In the genomic region with DNA sequence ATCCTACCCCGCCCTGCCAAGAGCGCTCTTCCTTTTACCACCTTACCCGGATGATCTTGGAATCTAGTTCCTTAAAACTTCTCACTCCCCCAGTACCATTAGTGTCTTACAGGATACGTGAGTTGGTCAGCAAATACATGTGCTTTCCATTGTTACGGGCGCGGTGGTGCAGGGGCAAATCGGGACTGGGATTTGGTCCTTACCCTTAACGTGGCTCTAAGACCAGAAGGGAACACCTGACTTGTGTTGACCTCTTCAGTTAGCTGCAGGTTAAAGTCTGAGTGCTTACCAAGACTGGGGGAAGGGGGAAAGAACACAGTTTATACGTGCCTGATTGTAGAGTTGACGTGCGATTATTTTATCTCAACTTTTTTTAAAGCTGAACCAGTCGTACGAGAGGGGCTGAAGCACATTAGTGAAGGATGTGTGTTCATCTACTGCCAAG, we compare ENCODE assay signal across 8 cellular contexts. TPM values are rescaled to one million over a fixed set of nuclear protein-coding genes. Genes with fewer than 3 reads are reported as not detected.
DNase-seq lines count a peak whose midpoint lies in the region; ATAC-seq, FAIRE-seq and TF ChIP-seq lines count a peak whose summit lies in the region.

No MANE protein-coding gene starts in this region.

- ATAC-seq in activated naive CD4-positive, alpha-beta T cell treated with anti-CD3 and anti-CD28 coated beads, Interleukin-2, amount 50 U/mL, for 72 hours = peak in 1 of 2 donors; percentile 1

- H3K9me3 Mint-ChIP-seq in activated naive CD4-positive, alpha-beta T cell treated with anti-CD3 and anti-CD28 coated beads, Interleukin-2, amount 50 U/mL, for 72 hours = no peaks in the 10 kb centered on the region

- H3K4me3 ChIP-seq in BLaER1 treated with 17β-estradiol and CSF1 and Interleukin-3, amounts not matched to agents 10 nM and 100 nM = peak overlapping the region; percentile 72 to 97 (median 92)
- H3K4me3 ChIP-seq in kidney (ENCODE audit: low read length in 2 of 2) (peak overlapping the region; percentile 74 to 98), testis (peak overlapping the region; percentile 73 to 95)

- no peak for TF ChIP-seq POLR2A in testis (IDR thresholded peaks at IDR 0.05)

- WGBS in testis, 2 donors = 2% methylated on average over 14 of the region's 14 CpGs

- peak overlapping the region; percentile 85 to 99 (median 96) for H3K4me2 ChIP-seq in BLaER1 treated with 17β-estradiol and CSF1 and Interleukin-3, amounts not matched to agents 10 nM and 100 nM

- peaks cover 8 to 10% of the 10 kb centered on the region in 2 donors for H3K36me3 Mint-ChIP-seq in activated naive CD4-positive, alpha-beta T cell treated with anti-CD3 and anti-CD28 coated beads, Interleukin-2, amount 50 U/mL, for 72 hours

- TF ChIP-seq CTCF in kidney (IDR thresholded peaks at IDR 0.05; ENCODE audit: borderline replicate concordance, extremely low read depth, insufficient read depth) = no peak
- no peak for TF ChIP-seq CTCF in testis (IDR thresholded peaks at IDR 0.05)

- intact Hi-C loops in kidney (cut with DNase I) = no loop called here
- intact Hi-C loops in testis (cut with DNase I; ENCODE audit: low total_unique reads) = no loop called here

- peaks cover 32 to 50% (median 40%) of the 10 kb centered on the region in 11 experiments for H3K36me3 ChIP-seq in BLaER1 treated with 17β-estradiol and CSF1 and Interleukin-3, amounts not matched to agents 10 nM and 100 nM
- peaks cover 4 to 12% of the 10 kb centered on the region in 2 donors for H3K36me3 ChIP-seq in kidney (ENCODE audit: control insufficient read depth in 1 of 2, insufficient read depth in 2 of 2, low read length in 2 of 2)
- no peaks in the 10 kb centered on the region for H3K36me3 ChIP-seq in testis (ENCODE audit: low read depth, missing control alignments)

- FAIRE-seq in kidney (lab: Jason Lieb, UNC) = no peak

- DNase-seq in HT-29 (ENCODE audit: low spot score) = peak; percentile 58
- no peak for DNase-seq in activated naive CD4-positive, alpha-beta T cell treated with anti-CD3 and anti-CD28 coated beads, Interleukin-2, amount 50 U/mL, for 72 hours (ENCODE audit: low spot score in 2 of 2)
- no peak for DNase-seq in kidney
- no peak for DNase-seq in testis
- DNase-seq in SKM-1 (lab: John Stamatoyannopoulos, UW; ENCODE audit: unreplicated experiment) = no peak
- no peak for DNase-seq in NCI-H187 (lab: John Stamatoyannopoulos, UW)
- DNase-seq in 8988T = no peak

- peak overlapping the region; percentile 78 to 92 (median 90) for H3K9ac ChIP-seq in BLaER1 treated with 17β-estradiol and CSF1 and Interleukin-3, amounts not matched to agents 10 nM and 100 nM
- H3K9ac ChIP-seq in kidney (ENCODE audit: low read length in 2 of 2) = peak overlapping the region; percentile 55 to 92

- H4K20me1 ChIP-seq in BLaER1 treated with 17β-estradiol and CSF1 and Interleukin-3, amounts not matched to agents 10 nM and 100 nM = peaks cover 6 to 68% (median 45%) of the 10 kb centered on the region in 11 experiments; a peak in 17 of 22 replicates

- peak overlapping the region; percentile 73 to 92 (median 88) for H3K27ac ChIP-seq in BLaER1 treated with 17β-estradiol and CSF1 and Interleukin-3, amounts not matched to agents 10 nM and 100 nM
- H3K27ac ChIP-seq in kidney (ENCODE audit: low read depth in 2 of 2, low read length in 2 of 2) (peak overlapping the region; percentile 85 to 95), testis (peak overlapping the region; percentile 83 to 91)

- no peaks in the 10 kb centered on the region for H3K27me3 ChIP-seq in BLaER1 treated with 17β-estradiol and CSF1 and Interleukin-3, amounts not matched to agents 10 nM and 100 nM
- H3K27me3 ChIP-seq in testis = no peaks in the 10 kb centered on the region

- H3K9me3 ChIP-seq in BLaER1 treated with 17β-estradiol and CSF1 and Interleukin-3, amounts not matched to agents 10 nM and 100 nM (replicated peaks in 1 of 11) = no peaks in the 10 kb centered on the region
- no peaks in the 10 kb centered on the region for H3K9me3 ChIP-seq in kidney (ENCODE audit: control insufficient read depth in 1 of 2, low read length in 2 of 2)
- H3K9me3 ChIP-seq in testis = no peaks in the 10 kb centered on the region

- H3K4me1 ChIP-seq in BLaER1 treated with 17β-estradiol and CSF1 and Interleukin-3, amounts not matched to agents 10 nM and 100 nM = peaks cover 35 to 44% (median 38%) of the 10 kb centered on the region in 10 experiments
- peaks cover 6 to 18% of the 10 kb centered on the region in 2 donors for H3K4me1 ChIP-seq in kidney (ENCODE audit: control insufficient read depth in 1 of 2, insufficient read depth in 1 of 2, low read depth in 1 of 2, low read length in 2 of 2)
- H3K4me1 ChIP-seq in testis = peaks cover 14% of the 10 kb centered on the region

- H3K27ac Mint-ChIP-seq in activated naive CD4-positive, alpha-beta T cell treated with anti-CD3 and anti-CD28 coated beads, Interleukin-2, amount 50 U/mL, for 72 hours = peak overlapping the region; percentile 91 to 98

RNA-seq across cellular contexts. Expression of a gene that starts 0.5 kb away (rescaled TPM):
- 79.0 and 86.0 TPM in 2 replicates for total RNA-seq in HT-29 (2014; rRNA removed; shearing (Covaris generic))
- total RNA-seq in activated naive CD4-positive, alpha-beta T cell treated with anti-CD3 and anti-CD28 coated beads, Interleukin-2, amount 50 U/mL, for 72 hours = 100 to 1,000 TPM in 1 of 2 donors, 10 to 100 TPM in 1; 67.7 to 131 TPM
- total RNA-seq in kidney = 56.7 TPM
- polyA plus RNA-seq in kidney (ENCODE audit: insufficient read depth, low read depth, low replicate concordance) = 394 TPM
- 100 to 1,000 TPM; 119 TPM for total RNA-seq in testis
- polyA plus RNA-seq in testis (ENCODE audit: insufficient read depth, low read depth, low replicate concordance) = 101 TPM

RNA-seq across cellular contexts. Expression of a gene that starts 0.9 kb away (rescaled TPM):
- 7.4 and 8.5 TPM in 2 replicates for total RNA-seq in HT-29 (2014; rRNA removed; shearing (Covaris generic))
- total RNA-seq in activated naive CD4-positive, alpha-beta T cell treated with anti-CD3 and anti-CD28 coated beads, Interleukin-2, amount 50 U/mL, for 72 hours = 10 to 100 TPM; 17.4 to 22.3 TPM
- total RNA-seq in kidney = 21.8 TPM
- 4.2 TPM for polyA plus RNA-seq in kidney (ENCODE audit: insufficient read depth, low read depth, low replicate concordance)
- total RNA-seq in testis = 10 to 100 TPM; 43.9 to 59.8 TPM
- polyA plus RNA-seq in testis (ENCODE audit: insufficient read depth, low read depth, low replicate concordance) = 44.7 TPM

RNA-seq across cellular contexts. Expression of a gene that starts 10.0 kb away (rescaled TPM):
- 4.1 and 7.0 TPM in 2 replicates for total RNA-seq in HT-29 (2014; rRNA removed; shearing (Covaris generic))
- 10 to 100 TPM; 19.9 to 25.1 TPM for total RNA-seq in activated naive CD4-positive, alpha-beta T cell treated with anti-CD3 and anti-CD28 coated beads, Interleukin-2, amount 50 U/mL, for 72 hours
- total RNA-seq in kidney (15.9 TPM), testis (10 to 100 TPM; 14.9 to 19.3 TPM)
- polyA plus RNA-seq in kidney (ENCODE audit: insufficient read depth, low read depth, low replicate concordance) (21.0 TPM), testis (ENCODE audit: insufficient read depth, low read depth, low replicate concordance) (31.3 TPM)

RNA-seq across cellular contexts. Expression of a gene that starts 10.2 kb away (rescaled TPM):
- 0.31 and 1.1 TPM in 2 replicates for total RNA-seq in HT-29 (2014; rRNA removed; shearing (Covaris generic))
- total RNA-seq in activated naive CD4-positive, alpha-beta T cell treated with anti-CD3 and anti-CD28 coated beads, Interleukin-2, amount 50 U/mL, for 72 hours = 1 to 10 TPM in 1 of 2 donors, under 1 TPM in 1; 0.89 to 2.3 TPM
- total RNA-seq in kidney = 3.4 TPM
- 3.7 TPM for polyA plus RNA-seq in kidney (ENCODE audit: insufficient read depth, low read depth, low replicate concordance)
- 10 to 100 TPM in 1 of 2 donors, 1 to 10 TPM in 1; 6.9 to 10.3 TPM for total RNA-seq in testis
- 12.4 TPM for polyA plus RNA-seq in testis (ENCODE audit: insufficient read depth, low read depth, low replicate concordance)
